In the genomic region with DNA sequence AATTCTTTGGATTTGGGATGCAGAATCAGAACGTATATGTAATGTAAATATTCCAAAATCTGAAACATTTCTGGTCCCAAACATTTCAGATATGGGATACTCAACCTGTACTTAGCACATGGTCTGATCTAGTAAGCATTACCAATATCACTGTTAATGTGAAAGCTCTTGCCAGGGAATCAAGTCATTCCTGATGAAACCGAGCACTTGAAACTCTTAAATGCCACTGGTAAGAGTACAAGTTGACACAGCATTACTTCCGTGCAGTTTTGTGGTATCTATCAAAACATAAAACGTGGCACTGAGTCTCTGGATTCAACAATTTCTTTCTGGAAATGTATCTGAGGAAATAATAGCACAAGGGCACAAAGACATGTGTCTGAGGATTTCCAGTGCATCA, we compare ENCODE assay signal across 17 cellular contexts.
DNase-seq lines count a peak whose midpoint lies in the region; ATAC-seq and TF ChIP-seq lines count a peak whose summit lies in the region.
"Had no signal": no experiment of that assay in that cellular context is flagged by ENCODE, and none has a peak within 500 bp of the region (broad histone marks: within the 10 kb centered on the region; RNA-seq: fewer than 3 reads in every experiment).

No MANE protein-coding gene starts in this region.

- H3K23ac ChIP-seq in mesenchymal stem cell (ENCODE audit: low read length in 2 of 2), result no peak overlapping the region

- no peak overlapping the region for H3K4me3 Mint-ChIP-seq in CD4-positive, CD25-positive, alpha-beta regulatory T cell
- H3K4me3 Mint-ChIP-seq: CD8-positive, alpha-beta memory T cell; H9; IgD-negative memory B cell had no signal

- no peaks in the 10 kb centered on the region for H4K20me1 ChIP-seq in Karpas-422 (ENCODE audit: insufficient read depth, low read depth, low read length)

- no peak overlapping the region for H3K4me3 ChIP-seq in CD4-positive, CD25-positive, alpha-beta regulatory T cell (ENCODE audit: low read depth, low read length)
- H3K4me3 ChIP-seq in Karpas-422 (ENCODE audit: low read length), result no peak overlapping the region
- H3K4me3 ChIP-seq in Panc1 (ENCODE audit: low read depth in 2 of 2, low read length in 2 of 2), result no peak overlapping the region
- H3K4me3 ChIP-seq in lower lobe of right lung, result no peak overlapping the region
- H3K4me3 ChIP-seq in foreskin fibroblast (ENCODE audit: low read depth in 1 of 2, low read length in 2 of 2), result no peak overlapping the region
- no peak overlapping the region for H3K4me3 ChIP-seq in mesenchymal stem cell (ENCODE audit: insufficient read depth in 1 of 2, low read depth in 1 of 2, low read length in 2 of 2)
- H3K4me3 ChIP-seq: A549 had no signal

- H3K18ac ChIP-seq in mesenchymal stem cell (ENCODE audit: low read depth in 1 of 2, low read length in 2 of 2), result no peak overlapping the region

- no peaks in the 10 kb centered on the region for H3K36me3 ChIP-seq in CD4-positive, CD25-positive, alpha-beta regulatory T cell (ENCODE audit: control insufficient read depth, insufficient read depth, low read length)
- no peaks in the 10 kb centered on the region for H3K36me3 ChIP-seq in Karpas-422 (ENCODE audit: insufficient read depth, low read length)
- no peaks in the 10 kb centered on the region for H3K36me3 ChIP-seq in Panc1 (ENCODE audit: control insufficient read depth, insufficient read depth, low read length)
- no peaks in the 10 kb centered on the region for H3K36me3 ChIP-seq in lower lobe of right lung
- no peaks in the 10 kb centered on the region for H3K36me3 ChIP-seq in mesenchymal stem cell (ENCODE audit: control insufficient read depth in 1 of 2, insufficient read depth in 2 of 2, low read depth in 1 of 2, low read length in 2 of 2)
- H3K36me3 ChIP-seq: BE2C had no signal

- no peak overlapping the region for H2AK5ac ChIP-seq in mesenchymal stem cell (ENCODE audit: low read length, severe bottlenecking)

- WGBS in mesenchymal stem cell, result 89% methylated on average over 4 of the region's 4 CpGs

- TF ChIP-seq CTCF in Panc1 (IDR thresholded peaks at IDR 0.05) (no peak), lower lobe of right lung (IDR thresholded peaks at IDR 0.05) (no peak), foreskin fibroblast (IDR thresholded peaks at IDR 0.05; ENCODE audit: low read depth, low read length) (no peak)

- no peak overlapping the region for H4K8ac ChIP-seq in mesenchymal stem cell (ENCODE audit: low read length)

- in situ Hi-C loops in Panc1 (cut with HindIII; ENCODE audit: low pct_unique_long_range_greater_than_20kb, low sequenced_read_pairs), result no loop called here

- no TSS peak for BruUV-seq in Panc1 (replicated peaks; lab: Mats Ljungman, UMichigan)

- CTCF ChIA-PET in Panc1 (lab: Charles Lee), result no interaction called here

- H3K4ac ChIP-seq in mesenchymal stem cell (ENCODE audit: low read depth in 1 of 2, low read length in 2 of 2), result no peak overlapping the region

- H3K79me1 ChIP-seq in mesenchymal stem cell (replicated peaks; ENCODE audit: low read length, poor library complexity, severe bottlenecking), result no peaks in the 10 kb centered on the region

- no peaks in the 10 kb centered on the region for H3K9me3 ChIP-seq in CD4-positive, CD25-positive, alpha-beta regulatory T cell (ENCODE audit: control insufficient read depth in 2 of 2, low read length in 2 of 2)
- H3K9me3 ChIP-seq in Karpas-422 (ENCODE audit: low read length), result no peaks in the 10 kb centered on the region
- no peaks in the 10 kb centered on the region for H3K9me3 ChIP-seq in Panc1 (ENCODE audit: control insufficient read depth, insufficient read depth, low read depth, low read length)
- H3K9me3 ChIP-seq in lower lobe of right lung, result no peaks in the 10 kb centered on the region
- no peaks in the 10 kb centered on the region for H3K9me3 ChIP-seq in mesenchymal stem cell (ENCODE audit: control insufficient read depth, low read length)
- H3K9me3 ChIP-seq: A549, BE2C had no signal

- no peaks in the 10 kb centered on the region for H3K9me2 ChIP-seq in Karpas-422 (replicated peaks; ENCODE audit: insufficient read depth, low read length)

- H3K9me3 Mint-ChIP-seq in CD4-positive, CD25-positive, alpha-beta regulatory T cell, result no peaks in the 10 kb centered on the region
- H3K9me3 Mint-ChIP-seq: CD8-positive, alpha-beta memory T cell; H9; IgD-negative memory B cell had no signal

- no peaks in the 10 kb centered on the region for H3K27me3 ChIP-seq in CD4-positive, CD25-positive, alpha-beta regulatory T cell (ENCODE audit: control insufficient read depth, insufficient read depth, low read length)
- no peaks in the 10 kb centered on the region for H3K27me3 ChIP-seq in Karpas-422 (ENCODE audit: low read length)
- H3K27me3 ChIP-seq in Panc1 (ENCODE audit: control insufficient read depth, insufficient read depth, low read length), result no peaks in the 10 kb centered on the region
- no peaks in the 10 kb centered on the region for H3K27me3 ChIP-seq in lower lobe of right lung (ENCODE audit: low read depth)
- H3K27me3 ChIP-seq in mesenchymal stem cell (ENCODE audit: control insufficient read depth in 1 of 2, insufficient read depth in 1 of 2, low read length in 2 of 2), result no peaks in the 10 kb centered on the region
- H3K27me3 ChIP-seq: BE2C had no signal

- intact Hi-C loops in Panc1 (cut with micrococcal nuclease; ENCODE audit: unreplicated experiment), result no loop called here
- intact Hi-C loops in lower lobe of right lung (cut with DNase I), result no loop called here
- intact Hi-C loops in left colon (cut with DNase I, micrococcal nuclease), result loop anchor here in 1 of 2 donors (10.0 kb wide), 1 partner anchor 52 kb away; no protein-coding TSS in a partner anchor

- H3K4me2 ChIP-seq in Karpas-422 (ENCODE audit: low read depth, low read length, poor library complexity, severe bottlenecking) (no peak overlapping the region), mesenchymal stem cell (ENCODE audit: low read length, poor library complexity, severe bottlenecking) (no peak overlapping the region)

- H2BK15ac ChIP-seq in mesenchymal stem cell (ENCODE audit: low read depth, poor library complexity, severe bottlenecking), result no peak overlapping the region

- H3K4me1 Mint-ChIP-seq in CD4-positive, CD25-positive, alpha-beta regulatory T cell, result peaks cover 30 to 43% (median 37%) of the 10 kb centered on the region in 4 donors

- peaks cover 18% of the 10 kb centered on the region for H3K4me1 ChIP-seq in CD4-positive, CD25-positive, alpha-beta regulatory T cell (ENCODE audit: control insufficient read depth, insufficient read depth, low read length, poor library complexity, severe bottlenecking)
- H3K4me1 ChIP-seq in Karpas-422 (ENCODE audit: low read length) (peaks cover 52% of the 10 kb centered on the region), Panc1 (ENCODE audit: control insufficient read depth, insufficient read depth, low read length) (peaks cover 8% of the 10 kb centered on the region; the same call in 1 of the 2 replicates), lower lobe of right lung (peaks cover 24% of the 10 kb centered on the region), mesenchymal stem cell (ENCODE audit: control insufficient read depth, insufficient read depth, low read depth, low read length) (no peaks in the 10 kb centered on the region)
- H3K4me1 ChIP-seq: BE2C had no signal

- POLR2A ChIA-PET in Panc1 (lab: Charles Lee), result interaction anchor here (0.6 kb wide), 1 partner anchor 53 kb away, joined by 6 read pairs; no protein-coding TSS in a partner anchor

- no peak overlapping the region for H2BK5ac ChIP-seq in mesenchymal stem cell (ENCODE audit: low read depth, low read length, poor library complexity, severe bottlenecking)

- H3K27me3 Mint-ChIP-seq in CD4-positive, CD25-positive, alpha-beta regulatory T cell, result no peaks in the 10 kb centered on the region
- H3K27me3 Mint-ChIP-seq: CD8-positive, alpha-beta memory T cell had no signal

- no peak overlapping the region for H3K9ac ChIP-seq in Karpas-422 (ENCODE audit: low read length)
- H3K9ac ChIP-seq in mesenchymal stem cell (ENCODE audit: low read length), result no peak overlapping the region

- no peak overlapping the region for H3K27ac ChIP-seq in CD4-positive, CD25-positive, alpha-beta regulatory T cell (ENCODE audit: insufficient read depth, low read length, poor library complexity, severe bottlenecking)
- H3K27ac ChIP-seq in Karpas-422 (ENCODE audit: low read length) (peak overlapping the region; percentile 26), Panc1 (ENCODE audit: low read length) (peak overlapping the region; percentile 68; the same call in 1 of the 2 replicates), lower lobe of right lung (no peak overlapping the region), mesenchymal stem cell (ENCODE audit: low read length, poor library complexity, severe bottlenecking) (no peak overlapping the region)
- H3K27ac ChIP-seq: C4-2B had no signal

- H2BK12ac ChIP-seq in mesenchymal stem cell (ENCODE audit: low read length in 2 of 2), result no peak overlapping the region

- no peak overlapping the region for H3K14ac ChIP-seq in mesenchymal stem cell (ENCODE audit: low read length in 2 of 2)

- no peak overlapping the region for H2BK120ac ChIP-seq in mesenchymal stem cell (ENCODE audit: low read depth, low read length)

- no peaks in the 10 kb centered on the region for H3K36me3 Mint-ChIP-seq in CD4-positive, CD25-positive, alpha-beta regulatory T cell
- H3K36me3 Mint-ChIP-seq: CD8-positive, alpha-beta memory T cell had no signal

- peak overlapping the region in 2 of 3 donors; percentile 3 to 13 for H3K27ac Mint-ChIP-seq in CD4-positive, CD25-positive, alpha-beta regulatory T cell
- H3K27ac Mint-ChIP-seq: CD8-positive, alpha-beta memory T cell; H9 had no signal

- no peak for ATAC-seq in CD4-positive, CD25-positive, alpha-beta regulatory T cell (ENCODE audit: low read depth in 2 of 2)
- no peak for ATAC-seq in Panc1
- ATAC-seq in lower lobe of right lung, result peak; percentile 42 to 72
- no peak for ATAC-seq in left colon
- no peak for ATAC-seq in HG03442 (IDR thresholded peaks at IDR 0.05; ENCODE audit: unreplicated experiment)
- ATAC-seq: A549 had no signal

- H3K79me2 ChIP-seq in Karpas-422 (ENCODE audit: low read length), result no peaks in the 10 kb centered on the region

- no peak overlapping the region for H4K91ac ChIP-seq in mesenchymal stem cell (ENCODE audit: low read length)

- no peak for DNase-seq in CD4-positive, CD25-positive, alpha-beta regulatory T cell
- DNase-seq in Karpas-422, result no peak
- DNase-seq in Panc1 (ENCODE audit: low read depth, low spot score), result no peak
- DNase-seq in lower lobe of right lung, result no peak
- no peak for DNase-seq in left colon
- DNase-seq in foreskin fibroblast, result no peak
- DNase-seq in mesenchymal stem cell, result no peak
- DNase-seq: BE2C; CD8-positive, alpha-beta memory T cell; DMS53; GF-D8; GOT3; H9 had no signal

- peak overlapping the region; percentile 7 for H2AFZ ChIP-seq in Karpas-422 (ENCODE audit: low read length)
- H2AFZ ChIP-seq in mesenchymal stem cell (ENCODE audit: low read depth, low read length), result no peak overlapping the region

Comparison
In these comparisons a context has a peak if more than half of its experiments do, and no peak if none do; other contexts are left out.
1. ATAC-seq: peak in lower lobe of right lung (2 of 2); none in CD4-positive, CD25-positive, alpha-beta regulatory T cell (0 of 2), Panc1 (single experiment), left colon (single experiment) and HG03442 (single experiment).
2. H3K27ac ChIP-seq: peak in Karpas-422 (single experiment) and Panc1 (single experiment); none in CD4-positive, CD25-positive, alpha-beta regulatory T cell (single experiment), lower lobe of right lung (single experiment) and mesenchymal stem cell (single experiment).